ENCODE assay signal across 10 cellular contexts in genomic region chr5:135039526-135040296, GRCh38. TPM values are rescaled to one million over a fixed set of nuclear protein-coding genes. Genes with fewer than 3 reads are reported as not detected.
DNase-seq lines count a peak whose midpoint lies in the region; ATAC-seq and TF ChIP-seq lines count a peak whose summit lies in the region.
"Had no signal": no experiment of that assay in that cellular context is flagged by ENCODE, and none has a peak within 500 bp of the region (broad histone marks: within the 10 kb centered on the region; RNA-seq: fewer than 3 reads in every experiment).

No MANE protein-coding gene starts in this region.

- H3K4me1 Mint-ChIP-seq in Calu3 (ENCODE audit: low read depth, unreplicated experiment), result peaks cover 6% of the 10 kb centered on the region

- BruUV-seq in Calu3 (replicated peaks; lab: Mats Ljungman, UMichigan), result no TSS peak
- BruUV-seq in PC-9 (replicated peaks; lab: Mats Ljungman, UMichigan), result no TSS peak

- peaks cover 8% of the 10 kb centered on the region; the same call in 1 of the 2 replicates for H3F3A ChIP-seq in PC-9 (ENCODE audit: insufficient read depth, low read depth)

- no peaks in the 10 kb centered on the region for H3K79me2 ChIP-seq in PC-9 (ENCODE audit: low read depth)

- no peaks in the 10 kb centered on the region for H3K36me3 ChIP-seq in PC-9 (ENCODE audit: low read depth)
- H3K36me3 ChIP-seq in psoas muscle (ENCODE audit: insufficient read depth in 1 of 2, low read depth in 1 of 2), result no peaks in the 10 kb centered on the region

- intact Hi-C loops in Calu3 (cut with micrococcal nuclease; ENCODE audit: unreplicated experiment), result no loop called here
- intact Hi-C loops in PC-9 (cut with micrococcal nuclease; ENCODE audit: unreplicated experiment), result loop anchor here (10.0 kb wide), 1 partner anchor 45 kb away; no protein-coding TSS in a partner anchor
- intact Hi-C loops in psoas muscle (cut with DNase I), result loop anchor here in 1 of 2 donors (10.0 kb wide), 1 partner anchor 295 kb away; no protein-coding TSS in a partner anchor

- H3K27ac ChIP-seq in PC-9, result no peak overlapping the region
- H3K27ac ChIP-seq in foreskin keratinocyte, result no peak overlapping the region
- H3K27ac ChIP-seq in psoas muscle, result no peak overlapping the region

- DNase-seq in Calu3 (peak; percentile 36), PC-9 (peak in 1 of 2 experiments; percentile 24), foreskin keratinocyte (no peak), psoas muscle (peak in 1 of 2 donors; percentile 65), cerebellar nuclear complex (lab: John Stamatoyannopoulos, UW) (no peak), amygdala (lab: John Stamatoyannopoulos, UW) (no peak)
- DNase-seq: NCI-H446 had no signal

- peak overlapping the region; percentile 42 for H3K4me3 Mint-ChIP-seq in Calu3 (ENCODE audit: low read depth, unreplicated experiment)

- H2AFZ ChIP-seq in PC-9, result peak overlapping the region; percentile 71; the same call in 1 of the 2 replicates

- peak; percentile 7 for ATAC-seq in foreskin keratinocyte
- peak; percentile 33 to 53 (median 34) for ATAC-seq in psoas muscle
- no peak for ATAC-seq in HG03135 (IDR thresholded peaks at IDR 0.05; ENCODE audit: unreplicated experiment)
- ATAC-seq in HG02840 (IDR thresholded peaks at IDR 0.05; ENCODE audit: low FRiP score, unreplicated experiment), result no peak

- TF ChIP-seq CTCF in Calu3 (IDR thresholded peaks at IDR 0.05; ENCODE audit: unreplicated experiment), result no peak
- TF ChIP-seq CTCF in PC-9 (conservative IDR thresholded peaks at IDR 0.05), result no peak
- no peak for TF ChIP-seq CTCF in foreskin keratinocyte (conservative IDR thresholded peaks at IDR 0.05)
- no peak for TF ChIP-seq CTCF in psoas muscle (IDR thresholded peaks at IDR 0.05)

- H3K4me3 ChIP-seq in PC-9 (peak overlapping the region; percentile 56), psoas muscle (peak overlapping the region; percentile 65)

- H3K4me1 ChIP-seq in PC-9 (replicated peaks; ENCODE audit: insufficient read depth) (peaks cover 7% of the 10 kb centered on the region), foreskin keratinocyte (no peaks in the 10 kb centered on the region), psoas muscle (peaks cover 13% of the 10 kb centered on the region)

- POLR2A ChIA-PET in PC-9 (lab: Charles Lee; ENCODE audit: unreplicated experiment), result no interaction called here

- peaks cover 5% of the 10 kb centered on the region for H3K36me3 Mint-ChIP-seq in Calu3 (ENCODE audit: insufficient read depth, unreplicated experiment)

- peaks cover 84% of the 10 kb centered on the region for H3K27me3 Mint-ChIP-seq in Calu3 (ENCODE audit: unreplicated experiment)

- H3K4me2 ChIP-seq in PC-9, result peak overlapping the region; percentile 79

- no peaks in the 10 kb centered on the region for H4K20me1 ChIP-seq in PC-9 (ENCODE audit: insufficient read depth)

- WGBS in psoas muscle, 3 donors, result 21 to 24% (median 22%) methylated on average over 66 to 72 of the region's 72 CpGs

- no peak overlapping the region for H3K27ac Mint-ChIP-seq in Calu3 (ENCODE audit: unreplicated experiment)
- H3K27ac Mint-ChIP-seq: activated naive CD4-positive, alpha-beta T cell treated with anti-CD3 and anti-CD28 coated beads, Interleukin-2, amount 50 U/mL, for 72 hours had no signal

- no peaks in the 10 kb centered on the region for H3K9me2 ChIP-seq in PC-9 (ENCODE audit: insufficient read depth)

- CTCF ChIA-PET in Calu3 (lab: Charles Lee) (no interaction called here), PC-9 (lab: Charles Lee) (interaction anchor here (0.7 kb wide), 1 partner anchor 55 kb away, joined by 3 read pairs; no protein-coding TSS in a partner anchor)

- H3K9me3 ChIP-seq in PC-9 (ENCODE audit: insufficient read depth, low read depth), result no peaks in the 10 kb centered on the region
- H3K9me3 ChIP-seq in psoas muscle, result no peaks in the 10 kb centered on the region

- no peaks in the 10 kb centered on the region for H3K9me3 Mint-ChIP-seq in Calu3 (ENCODE audit: low read depth, unreplicated experiment)
- H3K9me3 Mint-ChIP-seq: activated naive CD4-positive, alpha-beta T cell treated with anti-CD3 and anti-CD28 coated beads, Interleukin-2, amount 50 U/mL, for 72 hours had no signal

- H3K27me3 ChIP-seq in PC-9 (ENCODE audit: insufficient read depth, low read depth) (no peaks in the 10 kb centered on the region), foreskin keratinocyte (peaks cover 98% of the 10 kb centered on the region), psoas muscle (ENCODE audit: insufficient read depth in 3 of 3, low read length in 2 of 3) (peaks cover 0 to 44% (median 7%) of the 10 kb centered on the region in 3 donors)

RNA-seq across cellular contexts. Expression of gene PITX1, which starts 5.7 kb away (rescaled TPM):
- 12.1 and 12.9 TPM in 2 replicates for total RNA-seq in Calu3 (2022)
- 27.8 and 38.9 TPM in 2 replicates for total RNA-seq in PC-9 (2021)
- 0.56 and 0.99 TPM in 2 replicates for total RNA-seq in foreskin keratinocyte
- 0.43 and 0.82 TPM in 2 replicates for polyA plus RNA-seq in foreskin keratinocyte
- 10 to 100 TPM; 35.8 to 84.0 (median 58.9) TPM for total RNA-seq in psoas muscle
- 100 to 1,000 TPM in 1 of 3 donors, 10 to 100 TPM in 2; 13.6 to 103 (median 38.7) TPM for polyA plus RNA-seq in psoas muscle

Comparison
In these comparisons a context has a peak if more than half of its experiments do, and no peak if none do; other contexts are left out.
1. ATAC-seq: peak in foreskin keratinocyte (single experiment) and psoas muscle (4 of 4); none in HG03135 (single experiment) and HG02840 (single experiment).